ENCODE assay signal across 8 cellular contexts in genomic region chr6:166341915-166342292, GRCh38. TPM values are rescaled to one million over a fixed set of nuclear protein-coding genes. Genes with fewer than 3 reads are reported as not detected.
DNase-seq lines count a peak whose midpoint lies in the region; ATAC-seq and TF ChIP-seq lines count a peak whose summit lies in the region.

No MANE protein-coding gene starts in this region.

- 0% methylated on average over 11 to 12 of the region's 12 CpGs for WGBS in testis, 2 donors

- no peaks in the 10 kb centered on the region for H3K9me3 ChIP-seq in testis

- no peaks in the 10 kb centered on the region for H3K9me3 Mint-ChIP-seq in IgD-negative memory B cell

- in situ Hi-C loops in astrocyte of the spinal cord (cut with HindIII; ENCODE audit: low sequenced_read_pairs): no loop called here

- POLR2A ChIA-PET in BJ (lab: Charles Lee): no interaction called here

- H3K4me3 ChIP-seq in BJ (ENCODE audit: low read depth, low read length) (peak overlapping the region; percentile 92), astrocyte of the spinal cord (ENCODE audit: low read depth, low read length) (peak overlapping the region; percentile 97), testis (peak overlapping the region; percentile 89 to 97)

- no peak for ATAC-seq in GM18858 (IDR thresholded peaks at IDR 0.05; ENCODE audit: unreplicated experiment)

- peak overlapping the region; percentile 91 to 99 (median 94) for H3K4me3 Mint-ChIP-seq in IgD-negative memory B cell

- peak overlapping the region; percentile 85 to 86 for H3K27ac ChIP-seq in testis

- H3K4me1 Mint-ChIP-seq in IgD-negative memory B cell: peaks cover 10 to 19% (median 10%) of the 10 kb centered on the region in 3 donors

- intact Hi-C loops in testis (cut with DNase I; ENCODE audit: low total_unique reads): no loop called here

- TF ChIP-seq CTCF in BJ (IDR thresholded peaks at IDR 0.05; ENCODE audit: insufficient read depth, low read depth, low read length) (no peak), astrocyte of the spinal cord (IDR thresholded peaks at IDR 0.05; ENCODE audit: low read depth, low read length) (no peak), testis (IDR thresholded peaks at IDR 0.05) (no peak)

- peaks cover 16% of the 10 kb centered on the region for H3K4me1 ChIP-seq in testis

- DNase-seq in BJ (ENCODE audit: low read depth) (no peak), astrocyte of the spinal cord (ENCODE audit: low read depth, low spot score) (peak; percentile 31), left kidney (ENCODE audit: low read depth, low spot score) (peak; percentile 56), testis (peak; percentile 34), NOMO-1 treated with DMSO at 0.1 percent for 48 hours (lab: John Stamatoyannopoulos, UW; ENCODE audit: unreplicated experiment) (no peak), NK-92 (lab: John Stamatoyannopoulos, UW; ENCODE audit: unreplicated experiment) (no peak)

- TF ChIP-seq POLR2A in testis (IDR thresholded peaks at IDR 0.05): no peak

- peak overlapping the region; percentile 62 to 96 (median 94) for H3K27ac Mint-ChIP-seq in IgD-negative memory B cell

- H3K36me3 Mint-ChIP-seq in IgD-negative memory B cell: no peaks in the 10 kb centered on the region

- no peaks in the 10 kb centered on the region for H3K27me3 Mint-ChIP-seq in IgD-negative memory B cell

- CTCF ChIA-PET in BJ (lab: Yijun Ruan, JAX): interaction anchor here (0.7 kb wide), 1 partner anchor 8 kb away, joined by 3 read pairs; no protein-coding TSS in a partner anchor

- H3K27me3 ChIP-seq in BJ (ENCODE audit: control insufficient read depth, insufficient read depth, low read length): no peaks in the 10 kb centered on the region
- H3K27me3 ChIP-seq in testis: no peaks in the 10 kb centered on the region

- H3K36me3 ChIP-seq in BJ (ENCODE audit: control insufficient read depth, insufficient read depth, low read length) (peaks cover 5% of the 10 kb centered on the region), testis (ENCODE audit: low read depth, missing control alignments) (no peaks in the 10 kb centered on the region)

RNA-seq across cellular contexts. Expression of gene SFT2D1, which starts 0.4 kb away (rescaled TPM):
- polyA plus RNA-seq in BJ (2011; rRNA removed) (24.9 and 53.6 TPM in 2 replicates), IgD-negative memory B cell (64.2 TPM), testis (ENCODE audit: insufficient read depth, low read depth, low replicate concordance) (68.3 TPM)
- 13.7 and 14.9 TPM in 2 replicates for polyA minus RNA-seq in BJ (2011; rRNA and poly(A)+ RNA removed)
- total RNA-seq in testis: 10 to 100 TPM; 45.7 to 64.6 TPM

RNA-seq across cellular contexts. Expression of gene PRR18, which starts 33.7 kb away (rescaled TPM):
- polyA plus RNA-seq in BJ (2011; rRNA removed) (not detected in 2 replicates), IgD-negative memory B cell (not detected), testis (ENCODE audit: insufficient read depth, low read depth, low replicate concordance) (0.16 TPM)
- polyA minus RNA-seq in BJ (2011; rRNA and poly(A)+ RNA removed): not detected in 2 replicates
- total RNA-seq in testis: under 1 TPM; 0.39 to 0.62 TPM

RNA-seq across cellular contexts. Expression of gene MPC1, which starts 40.8 kb away (rescaled TPM):
- polyA plus RNA-seq in BJ (2011; rRNA removed) (19.2 and 27.5 TPM in 2 replicates), IgD-negative memory B cell (38.6 TPM), testis (ENCODE audit: insufficient read depth, low read depth, low replicate concordance) (54.2 TPM)
- 4.1 and 6.3 TPM in 2 replicates for polyA minus RNA-seq in BJ (2011; rRNA and poly(A)+ RNA removed)
- 10 to 100 TPM; 22.5 to 24.0 TPM for total RNA-seq in testis

Comparison
In these comparisons a context has a peak if more than half of its experiments do, and no peak if none do; other contexts are left out.
1. DNase-seq: peak in astrocyte of the spinal cord (single experiment), left kidney (single experiment) and testis (single experiment); none in BJ (single experiment), NOMO-1 treated with DMSO at 0.1 percent for 48 hours (single experiment) and NK-92 (single experiment).
2. Peak in every context shown above with its lines, with median percentiles within 50 percentile points of each other: H3K4me3 ChIP-seq.